In genomic region chr2:237996041-237996593, GRCh38 we compare ENCODE assay signal across 14 cellular contexts. TPM values are rescaled to one million over a fixed set of nuclear protein-coding genes. Genes with fewer than 3 reads are reported as not detected.
A peak's percentile ranks its signal among the peaks of the same experiment; 100 is the strongest.
DNase-seq lines count a peak whose midpoint lies in the region; ATAC-seq and TF ChIP-seq lines count a peak whose summit lies in the region.
"Had no signal": no experiment of that assay in that cellular context is flagged by ENCODE, and none has a peak within 500 bp of the region (broad histone marks: within the 10 kb centered on the region; RNA-seq: fewer than 3 reads in every experiment).

No MANE protein-coding gene starts in this region.

- no peak overlapping the region for H2BK12ac ChIP-seq in neuronal stem cell (ENCODE audit: low read length)

- H2AK5ac ChIP-seq in neuronal stem cell (ENCODE audit: low read depth, low read length), result no peak overlapping the region

- peaks cover 4% of the 10 kb centered on the region for H3K9me3 Mint-ChIP-seq in activated CD8-positive, alpha-beta T cell treated with anti-CD3 and anti-CD28 coated beads for 36 hours
- no peaks in the 10 kb centered on the region for H3K9me3 Mint-ChIP-seq in activated CD8-positive, alpha-beta T cell treated with anti-CD3 and anti-CD28 coated beads, Interleukin-2, amount 10 ng/mL, durations not matched to agents 7 days and 5 days (ENCODE audit: insufficient read depth)

- peaks cover 73% of the 10 kb centered on the region for H3K36me3 Mint-ChIP-seq in activated CD8-positive, alpha-beta T cell treated with anti-CD3 and anti-CD28 coated beads for 36 hours (ENCODE audit: low read depth)
- peaks cover 51% of the 10 kb centered on the region for H3K36me3 Mint-ChIP-seq in activated CD8-positive, alpha-beta T cell treated with anti-CD3 and anti-CD28 coated beads, Interleukin-2, amount 10 ng/mL, durations not matched to agents 7 days and 5 days (ENCODE audit: low read depth)

- H4K91ac ChIP-seq in neuronal stem cell (ENCODE audit: low read depth, low read length, poor library complexity), result no peak overlapping the region

- no peak overlapping the region for H4K8ac ChIP-seq in neuronal stem cell (ENCODE audit: low read depth, low read length)

- no peaks in the 10 kb centered on the region for H3K4me1 ChIP-seq in neuronal stem cell (ENCODE audit: control insufficient read depth in 2 of 2, insufficient read depth in 1 of 2, low read depth in 1 of 2, low read length in 2 of 2)

- no peak overlapping the region for H3K4me3 ChIP-seq in neuronal stem cell (ENCODE audit: low read length in 2 of 2)
- H3K4me3 ChIP-seq: heart right ventricle, right atrium auricular region had no signal

- H3K27me3 ChIP-seq in neuronal stem cell (ENCODE audit: control insufficient read depth in 3 of 3, insufficient read depth in 3 of 3, low read depth in 1 of 3, low read length in 3 of 3), result no peaks in the 10 kb centered on the region
- H3K27me3 ChIP-seq: heart right ventricle, right atrium auricular region had no signal

- H3K4ac ChIP-seq in neuronal stem cell (ENCODE audit: low read length), result no peak overlapping the region

- H3K27ac Mint-ChIP-seq in activated CD8-positive, alpha-beta T cell treated with anti-CD3 and anti-CD28 coated beads for 36 hours, result peak overlapping the region; percentile 98
- no peak overlapping the region for H3K27ac Mint-ChIP-seq in activated CD8-positive, alpha-beta T cell treated with anti-CD3 and anti-CD28 coated beads, Interleukin-2, amount 10 ng/mL, durations not matched to agents 7 days and 5 days

- WGBS in neuronal stem cell (ENCODE audit: extremely low coverage in 2 of 2, insufficient read length in 2 of 2, insufficient replicate concordance in 1 of 2), 2 donors, result no CpG with 5 or more reads among the region's 9 CpGs

- no peak for ATAC-seq in activated CD8-positive, alpha-beta T cell treated with anti-CD3 and anti-CD28 coated beads for 36 hours
- ATAC-seq in activated CD8-positive, alpha-beta T cell treated with anti-CD3 and anti-CD28 coated beads, Interleukin-2, amount 10 ng/mL, durations not matched to agents 7 days and 5 days, result no peak
- ATAC-seq: heart right ventricle had no signal

- H2BK15ac ChIP-seq in neuronal stem cell (ENCODE audit: low read length), result no peak overlapping the region

- POLR2A ChIA-PET in activated CD8-positive, alpha-beta T cell treated with anti-CD3 and anti-CD28 coated beads for 36 hours (lab: Charles Lee), result no interaction called here
- POLR2A ChIA-PET in activated CD8-positive, alpha-beta T cell treated with anti-CD3 and anti-CD28 coated beads, Interleukin-2, amount 10 ng/mL, durations not matched to agents 7 days and 5 days (lab: Charles Lee), result interaction anchor here (1.7 kb wide), 1 partner anchor 64 kb away, joined by 3 read pairs; no protein-coding TSS in a partner anchor

- H2BK5ac ChIP-seq in neuronal stem cell (ENCODE audit: low read length), result no peak overlapping the region

- CTCF ChIA-PET in activated CD8-positive, alpha-beta T cell treated with anti-CD3 and anti-CD28 coated beads for 36 hours (lab: Charles Lee), result no interaction called here
- CTCF ChIA-PET in activated CD8-positive, alpha-beta T cell treated with anti-CD3 and anti-CD28 coated beads, Interleukin-2, amount 10 ng/mL, durations not matched to agents 7 days and 5 days (lab: Charles Lee), result interaction anchor here (1.3 to 1.7 kb wide), 3 partner anchors 28 to 138 kb away, joined by 3 to 5 read pairs (median 5); no protein-coding TSS in a partner anchor

- H3K4me1 Mint-ChIP-seq in activated CD8-positive, alpha-beta T cell treated with anti-CD3 and anti-CD28 coated beads for 36 hours (ENCODE audit: low read depth), result peaks cover 59% of the 10 kb centered on the region
- H3K4me1 Mint-ChIP-seq in activated CD8-positive, alpha-beta T cell treated with anti-CD3 and anti-CD28 coated beads, Interleukin-2, amount 10 ng/mL, durations not matched to agents 7 days and 5 days (ENCODE audit: low read depth), result peaks cover 24% of the 10 kb centered on the region

- H3K9me3 ChIP-seq in neuronal stem cell (replicated peaks in 1 of 2; ENCODE audit: control insufficient read depth in 2 of 2, insufficient read depth in 1 of 2, low read depth in 1 of 2, low read length in 2 of 2), result peaks cover 0 to 8% of the 10 kb centered on the region in 2 donors
- H3K9me3 ChIP-seq: right atrium auricular region had no signal

- H3K23ac ChIP-seq in neuronal stem cell (ENCODE audit: low read depth, low read length, poor library complexity), result no peak overlapping the region

- DNase-seq in activated CD8-positive, alpha-beta T cell treated with anti-CD3 and anti-CD28 coated beads for 36 hours, result no peak
- DNase-seq in activated CD8-positive, alpha-beta T cell treated with anti-CD3 and anti-CD28 coated beads, Interleukin-2, amount 10 ng/mL, durations not matched to agents 7 days and 5 days, result no peak
- peak; percentile 53 for DNase-seq in NCI-H2196 treated with DMSO at 0.1 percent for 48 hours (lab: John Stamatoyannopoulos, UW; ENCODE audit: unreplicated experiment)
- DNase-seq in erythroblast (lab: John Stamatoyannopoulos, UW), result peak; percentile 39 to 56
- peak; percentile 17 for DNase-seq in stromal cell of bone marrow (ENCODE audit: low read depth)
- no peak for DNase-seq in ureter (ENCODE audit: low spot score)
- DNase-seq in NCI-H2107 (lab: John Stamatoyannopoulos, UW), result no peak
- DNase-seq in neuronal stem cell (ENCODE audit: low spot score), result no peak
- DNase-seq: AML-193, cortex of kidney, heart right ventricle, NCI-H1105, T-helper 9 cell had no signal

- H3K36me3 ChIP-seq in neuronal stem cell (replicated peaks in 1 of 2; ENCODE audit: control insufficient read depth in 2 of 2, insufficient read depth in 2 of 2, low read length in 2 of 2), result peaks cover 6 to 59% of the 10 kb centered on the region in 2 donors

- no peak overlapping the region for H3K14ac ChIP-seq in neuronal stem cell (ENCODE audit: low read length)

- TF ChIP-seq POLR2A in erythroblast (IDR thresholded peaks at IDR 0.05; ENCODE audit: low read length), result no peak

- H2AFZ ChIP-seq in neuronal stem cell (ENCODE audit: low read length), result no peak overlapping the region

- H2BK120ac ChIP-seq in neuronal stem cell (ENCODE audit: low read depth, low read length), result no peak overlapping the region

- intact Hi-C loops in activated CD8-positive, alpha-beta T cell treated with anti-CD3 and anti-CD28 coated beads for 36 hours (cut with micrococcal nuclease), result loop anchor here (2.0 kb wide), 1 partner anchor 73 kb away; no protein-coding TSS in a partner anchor

- no peak overlapping the region for H3K27ac ChIP-seq in neuronal stem cell (replicated peaks; ENCODE audit: low read length)
- H3K27ac ChIP-seq: heart right ventricle, right atrium auricular region had no signal

- H3K79me1 ChIP-seq in neuronal stem cell (ENCODE audit: low read depth, low read length), result no peaks in the 10 kb centered on the region

- no peak overlapping the region for H3K18ac ChIP-seq in neuronal stem cell (ENCODE audit: low read length)

- no peak overlapping the region for H3K9ac ChIP-seq in neuronal stem cell (ENCODE audit: low read depth, low read length, poor library complexity)

- no peak overlapping the region for H3K4me2 ChIP-seq in neuronal stem cell (ENCODE audit: insufficient read depth, low read length, poor library complexity, severe bottlenecking)

- TF ChIP-seq CTCF in activated CD8-positive, alpha-beta T cell treated with anti-CD3 and anti-CD28 coated beads for 36 hours (IDR thresholded peaks at IDR 0.05), result no peak

- no peaks in the 10 kb centered on the region for H3K27me3 Mint-ChIP-seq in activated CD8-positive, alpha-beta T cell treated with anti-CD3 and anti-CD28 coated beads for 36 hours
- no peaks in the 10 kb centered on the region for H3K27me3 Mint-ChIP-seq in activated CD8-positive, alpha-beta T cell treated with anti-CD3 and anti-CD28 coated beads, Interleukin-2, amount 10 ng/mL, durations not matched to agents 7 days and 5 days (ENCODE audit: low read depth)

- H3K4me3 Mint-ChIP-seq in activated CD8-positive, alpha-beta T cell treated with anti-CD3 and anti-CD28 coated beads for 36 hours, result no peak overlapping the region
- H3K4me3 Mint-ChIP-seq in activated CD8-positive, alpha-beta T cell treated with anti-CD3 and anti-CD28 coated beads, Interleukin-2, amount 10 ng/mL, durations not matched to agents 7 days and 5 days, result no peak overlapping the region

RNA-seq across cellular contexts. Expression of gene UBE2F, which starts 29.3 kb away (rescaled TPM):
- total RNA-seq in activated CD8-positive, alpha-beta T cell treated with anti-CD3 and anti-CD28 coated beads for 36 hours, result 10 to 100 TPM; 96.5 to 99.5 TPM
- total RNA-seq in activated CD8-positive, alpha-beta T cell treated with anti-CD3 and anti-CD28 coated beads, Interleukin-2, amount 10 ng/mL, durations not matched to agents 7 days and 5 days, result 10 to 100 TPM; 70.2 to 71.9 TPM
- total RNA-seq in ureter, result 44.4 TPM
- polyA plus RNA-seq in neuronal stem cell (2013, experiment 1 of 2), result 35.5 TPM
- 36.1 TPM for polyA plus RNA-seq in neuronal stem cell (2013, experiment 2 of 2)

Comparison
In these comparisons a context has a peak if more than half of its experiments do, and no peak if none do; other contexts are left out.
1. DNase-seq: peak in NCI-H2196 treated with DMSO at 0.1 percent for 48 hours (single experiment), erythroblast (2 of 2) and stromal cell of bone marrow (single experiment); none in activated CD8-positive, alpha-beta T cell treated with anti-CD3 and anti-CD28 coated beads for 36 hours (single experiment), activated CD8-positive, alpha-beta T cell treated with anti-CD3 and anti-CD28 coated beads, Interleukin-2, amount 10 ng/mL, durations not matched to agents 7 days and 5 days (single experiment), ureter (single experiment), NCI-H2107 (single experiment) and neuronal stem cell (single experiment).